In genomic region chr4:140013088-140013487, GRCh38 we compare ENCODE assay signal across 1 cellular context.
TF ChIP-seq lines count a peak whose summit lies in the region.

No MANE protein-coding gene starts in this region.

TF ChIP-seq in GM23338, 12 proteins besides CTCF, POLR2A, EP300 and RAD21 (continued from another document):
- TF ChIP-seq ZNF462 (CRISPR knock-in tag; IDR thresholded peaks at IDR 0.05): no peak
- TF ChIP-seq ZNF331 (CRISPR knock-in tag; IDR thresholded peaks at IDR 0.05; ENCODE audit: low read depth): no peak
- TF ChIP-seq CREB1 (CRISPR knock-in tag; IDR thresholded peaks at IDR 0.05; ENCODE audit: low read depth): no peak
- no peak for TF ChIP-seq ETS1 (IDR thresholded peaks at IDR 0.05)
- TF ChIP-seq EZH2 (IDR thresholded peaks at IDR 0.05; ENCODE audit: low read depth, unreplicated experiment): no peak
- TF ChIP-seq POLR2AphosphoS5 (IDR thresholded peaks at IDR 0.05; ENCODE audit: low read depth): no peak
- TF ChIP-seq, protein P1, sequence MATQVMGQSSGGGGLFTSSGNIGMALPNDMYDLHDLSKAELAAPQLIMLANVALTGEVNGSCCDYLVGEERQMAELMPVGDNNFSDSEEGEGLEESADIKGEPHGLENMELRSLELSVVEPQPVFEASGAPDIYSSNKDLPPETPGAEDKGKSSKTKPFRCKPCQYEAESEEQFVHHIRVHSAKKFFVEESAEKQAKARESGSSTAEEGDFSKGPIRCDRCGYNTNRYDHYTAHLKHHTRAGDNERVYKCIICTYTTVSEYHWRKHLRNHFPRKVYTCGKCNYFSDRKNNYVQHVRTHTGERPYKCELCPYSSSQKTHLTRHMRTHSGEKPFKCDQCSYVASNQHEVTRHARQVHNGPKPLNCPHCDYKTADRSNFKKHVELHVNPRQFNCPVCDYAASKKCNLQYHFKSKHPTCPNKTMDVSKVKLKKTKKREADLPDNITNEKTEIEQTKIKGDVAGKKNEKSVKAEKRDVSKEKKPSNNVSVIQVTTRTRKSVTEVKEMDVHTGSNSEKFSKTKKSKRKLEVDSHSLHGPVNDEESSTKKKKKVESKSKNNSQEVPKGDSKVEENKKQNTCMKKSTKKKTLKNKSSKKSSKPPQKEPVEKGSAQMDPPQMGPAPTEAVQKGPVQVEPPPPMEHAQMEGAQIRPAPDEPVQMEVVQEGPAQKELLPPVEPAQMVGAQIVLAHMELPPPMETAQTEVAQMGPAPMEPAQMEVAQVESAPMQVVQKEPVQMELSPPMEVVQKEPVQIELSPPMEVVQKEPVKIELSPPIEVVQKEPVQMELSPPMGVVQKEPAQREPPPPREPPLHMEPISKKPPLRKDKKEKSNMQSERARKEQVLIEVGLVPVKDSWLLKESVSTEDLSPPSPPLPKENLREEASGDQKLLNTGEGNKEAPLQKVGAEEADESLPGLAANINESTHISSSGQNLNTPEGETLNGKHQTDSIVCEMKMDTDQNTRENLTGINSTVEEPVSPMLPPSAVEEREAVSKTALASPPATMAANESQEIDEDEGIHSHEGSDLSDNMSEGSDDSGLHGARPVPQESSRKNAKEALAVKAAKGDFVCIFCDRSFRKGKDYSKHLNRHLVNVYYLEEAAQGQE (IDR thresholded peaks at IDR 0.05; ENCODE audit: unreplicated experiment): no peak
- no peak for TF ChIP-seq NANOG (IDR thresholded peaks at IDR 0.05; ENCODE audit: borderline replicate concordance)
- no peak for TF ChIP-seq STAT1 (IDR thresholded peaks at IDR 0.05; ENCODE audit: unreplicated experiment)
